9 cellular contexts compared by ENCODE assay signal in genomic region chr17:83053021-83053778, GRCh38. TPM values are rescaled to one million over a fixed set of nuclear protein-coding genes. Genes with fewer than 3 reads are reported as not detected.
DNase-seq lines count a peak whose midpoint lies in the region; ATAC-seq and TF ChIP-seq lines count a peak whose summit lies in the region.
"Had no signal": no experiment of that assay in that cellular context is flagged by ENCODE, and none has a peak within 500 bp of the region (broad histone marks: within the 10 kb centered on the region; RNA-seq: fewer than 3 reads in every experiment).

No MANE protein-coding gene starts in this region.

- H3K4me3 Mint-ChIP-seq in activated CD4-positive, alpha-beta T cell treated with anti-CD3 and anti-CD28 coated beads, Interleukin-2, amount 10 ng/mL, durations not matched to agents 24 days and 14 days: no peak overlapping the region
- H3K4me3 Mint-ChIP-seq: memory B cell had no signal

- no peaks in the 10 kb centered on the region for H3K27me3 Mint-ChIP-seq in activated CD4-positive, alpha-beta T cell treated with anti-CD3 and anti-CD28 coated beads, Interleukin-2, amount 10 ng/mL, durations not matched to agents 24 days and 14 days

- H3K36me3 Mint-ChIP-seq in activated CD4-positive, alpha-beta T cell treated with anti-CD3 and anti-CD28 coated beads, Interleukin-2, amount 10 ng/mL, durations not matched to agents 24 days and 14 days (ENCODE audit: low read depth): peaks cover 7% of the 10 kb centered on the region
- H3K36me3 Mint-ChIP-seq: memory B cell had no signal

- peak overlapping the region in 1 of 2 donors; percentile 2 for H3K9ac ChIP-seq in mucosa of rectum (ENCODE audit: low read depth in 1 of 2, low read length in 2 of 2)

- peaks cover 21% of the 10 kb centered on the region for H3K4me1 Mint-ChIP-seq in activated CD4-positive, alpha-beta T cell treated with anti-CD3 and anti-CD28 coated beads, Interleukin-2, amount 10 ng/mL, durations not matched to agents 24 days and 14 days

- H3K27me3 ChIP-seq in breast epithelium (no peaks in the 10 kb centered on the region), mucosa of rectum (ENCODE audit: control insufficient read depth in 2 of 2, insufficient read depth in 2 of 2, low read length in 2 of 2) (no peaks in the 10 kb centered on the region), transverse colon (no peaks in the 10 kb centered on the region)

- intact Hi-C loops in activated CD4-positive, alpha-beta T cell treated with anti-CD3 and anti-CD28 coated beads, Interleukin-2, amount 10 ng/mL, durations not matched to agents 24 days and 14 days (cut with micrococcal nuclease): loop anchor here (5.0 kb wide), 1 partner anchor 191 kb away; no protein-coding TSS in a partner anchor
- intact Hi-C loops in breast epithelium (cut with DNase I; ENCODE audit: low total_unique reads): no loop called here
- intact Hi-C loops in transverse colon (cut with DNase I; ENCODE audit: low total_unique reads): no loop called here

- TF ChIP-seq EP300 in transverse colon (IDR thresholded peaks at IDR 0.05; ENCODE audit: low read depth): no peak

- peak overlapping the region; percentile 55 to 82 for H3K27ac ChIP-seq in breast epithelium
- H3K27ac ChIP-seq in mucosa of rectum (ENCODE audit: low read depth in 2 of 2, low read length in 2 of 2): peak overlapping the region; percentile 63 to 65
- H3K27ac ChIP-seq in transverse colon: peak overlapping the region; percentile 55 to 82 (median 60)

- in situ Hi-C loops in transverse colon (cut with MboI; ENCODE audit: low pct_ligation_motif_present in 1 of 4, low pct_unique_long_range_greater_than_20kb in 1 of 4, low sequenced_read_pairs in 3 of 4): no loop called here

- no peak for TF ChIP-seq CTCF in breast epithelium (IDR thresholded peaks at IDR 0.05)
- no peak for TF ChIP-seq CTCF in transverse colon (IDR thresholded peaks at IDR 0.05)

- no peaks in the 10 kb centered on the region for H3K36me3 ChIP-seq in breast epithelium
- no peaks in the 10 kb centered on the region for H3K36me3 ChIP-seq in mucosa of rectum (ENCODE audit: control insufficient read depth in 2 of 2, insufficient read depth in 2 of 2, low read length in 2 of 2)
- H3K36me3 ChIP-seq in transverse colon: no peaks in the 10 kb centered on the region

- peak; percentile 60 for DNase-seq in activated CD4-positive, alpha-beta T cell treated with anti-CD3 and anti-CD28 coated beads, Interleukin-2, amount 10 ng/mL, durations not matched to agents 24 days and 14 days
- no peak for DNase-seq in activated CD4-positive, alpha-beta T cell treated with anti-CD3 and anti-CD28 coated beads for 1 hour
- DNase-seq in breast epithelium (ENCODE audit: low spot score in 2 of 2): peak in 1 of 2 donors; percentile 47
- no peak for DNase-seq in transverse colon
- DNase-seq in OCI-M2 (lab: John Stamatoyannopoulos, UW; ENCODE audit: unreplicated experiment): no peak

- TF ChIP-seq POLR2A in breast epithelium (IDR thresholded peaks at IDR 0.05) (no peak), transverse colon (IDR thresholded peaks at IDR 0.05) (no peak)

- peak overlapping the region; percentile 15 for H3K27ac Mint-ChIP-seq in activated CD4-positive, alpha-beta T cell treated with anti-CD3 and anti-CD28 coated beads, Interleukin-2, amount 10 ng/mL, durations not matched to agents 24 days and 14 days

- WGBS in transverse colon (ENCODE audit: low coverage in 1 of 2), 2 donors: 47 to 69% methylated on average over 2 to 16 of the region's 16 CpGs

- peaks cover 0 to 5% of the 10 kb centered on the region in 2 donors for H3K4me1 ChIP-seq in breast epithelium
- H3K4me1 ChIP-seq in mucosa of rectum (ENCODE audit: control insufficient read depth in 2 of 2, insufficient read depth in 2 of 2, low read length in 2 of 2): peaks cover 12 to 18% of the 10 kb centered on the region in 2 donors
- peaks cover 9 to 16% (median 13%) of the 10 kb centered on the region in 4 donors for H3K4me1 ChIP-seq in transverse colon

- no peaks in the 10 kb centered on the region for H3K9me3 Mint-ChIP-seq in activated CD4-positive, alpha-beta T cell treated with anti-CD3 and anti-CD28 coated beads, Interleukin-2, amount 10 ng/mL, durations not matched to agents 24 days and 14 days

- no peak overlapping the region for H3K4me3 ChIP-seq in breast epithelium
- no peak overlapping the region for H3K4me3 ChIP-seq in mucosa of rectum (ENCODE audit: low read length in 2 of 2)
- no peak overlapping the region for H3K4me3 ChIP-seq in transverse colon

- H3K9me3 ChIP-seq in breast epithelium: no peaks in the 10 kb centered on the region
- no peaks in the 10 kb centered on the region for H3K9me3 ChIP-seq in mucosa of rectum (ENCODE audit: control insufficient read depth in 2 of 2, low read length in 2 of 2)
- H3K9me3 ChIP-seq in transverse colon: no peaks in the 10 kb centered on the region

- ATAC-seq in HG02885 (IDR thresholded peaks at IDR 0.05; ENCODE audit: poor library complexity, unreplicated experiment): no peak
- no peak for ATAC-seq in GM18861 (IDR thresholded peaks at IDR 0.05; ENCODE audit: unreplicated experiment)

RNA-seq across cellular contexts. Expression of gene METRNL, which starts 26.2 kb away (rescaled TPM):
- total RNA-seq in activated CD4-positive, alpha-beta T cell treated with anti-CD3 and anti-CD28 coated beads, Interleukin-2, amount 10 ng/mL, durations not matched to agents 24 days and 14 days: 19.6 and 22.3 TPM in 2 replicates
- 100 to 1,000 TPM in 1 of 3 donors, 10 to 100 TPM in 2; 41.6 to 102 (median 54.1) TPM for total RNA-seq in breast epithelium
- total RNA-seq in transverse colon: 100 to 1,000 TPM in 2 of 4 donors, 10 to 100 TPM in 2; 46.8 to 325 (median 112) TPM
